In genomic region chr1:177615251-177615650, GRCh38 we compare ENCODE assay signal across 18 cellular contexts.
DNase-seq lines count a peak whose midpoint lies in the region; ATAC-seq and TF ChIP-seq lines count a peak whose summit lies in the region.
"Had no signal": no experiment of that assay in that cellular context is flagged by ENCODE, and none has a peak within 500 bp of the region (broad histone marks: within the 10 kb centered on the region; RNA-seq: fewer than 3 reads in every experiment).

No MANE protein-coding gene starts in this region.

- in situ Hi-C loops in mammary epithelial cell (cut with MboI; ENCODE audit: low sequenced_read_pairs in 2 of 2), result no loop called here

- no peaks in the 10 kb centered on the region for H3K36me3 ChIP-seq in mammary epithelial cell (ENCODE audit: insufficient read depth, low read length)

- H3K27me3 ChIP-seq in mammary epithelial cell (ENCODE audit: insufficient read depth, low read length), result no peaks in the 10 kb centered on the region
- H3K27me3 ChIP-seq in foreskin keratinocyte, result no peaks in the 10 kb centered on the region

- H3K27ac ChIP-seq in mammary epithelial cell (ENCODE audit: insufficient read depth, low read depth, low read length), result no peak overlapping the region
- no peak overlapping the region for H3K27ac ChIP-seq in foreskin keratinocyte
- H3K27ac ChIP-seq: C4-2B, HL-60 had no signal

- H3K4me2 ChIP-seq in mammary epithelial cell (ENCODE audit: insufficient read depth, low read depth, low read length), result no peak overlapping the region

- 45% methylated on average over 3 of the region's 3 CpGs for WGBS in mammary epithelial cell (ENCODE audit: low coverage, missing lambda C conversion rate)

- no peaks in the 10 kb centered on the region for H3K4me1 Mint-ChIP-seq in stimulated activated effector memory CD8-positive, alpha-beta T cell treated with anti-CD3 and anti-CD28 coated beads, Interleukin-12 subunit alpha, Interleukin-12 subunit beta, amount 100 ng/mL, for 72 hours

- H2AFZ ChIP-seq in mammary epithelial cell (ENCODE audit: low read depth, low read length), result no peak overlapping the region

- CTCF ChIA-PET in mammary epithelial cell (lab: Charles Lee; ENCODE audit: low non-redundant PET), result no interaction called here

- peak; percentile 41 for ATAC-seq in foreskin keratinocyte
- no peak for ATAC-seq in HG03520 (IDR thresholded peaks at IDR 0.05; ENCODE audit: unreplicated experiment)
- no peak for ATAC-seq in stimulated activated effector memory CD8-positive, alpha-beta T cell treated with anti-CD3 and anti-CD28 coated beads, Interleukin-12 subunit alpha, Interleukin-12 subunit beta, amount 100 ng/mL, for 72 hours
- ATAC-seq in HG02759 (IDR thresholded peaks at IDR 0.05; ENCODE audit: unreplicated experiment), result no peak
- ATAC-seq: K562 had no signal

- no peak overlapping the region for H3K4me3 ChIP-seq in mammary epithelial cell (replicated peaks in 1 of 3; ENCODE audit: insufficient read depth in 1 of 3, low read depth in 2 of 3, low read length in 3 of 3)
- H3K4me3 ChIP-seq: K562 had no signal

- BruUV-seq in mammary epithelial cell (replicated peaks; lab: Mats Ljungman, UMichigan), result no TSS peak

- no peak overlapping the region for H3K9ac ChIP-seq in mammary epithelial cell (ENCODE audit: insufficient read depth, low read length)

- no peak overlapping the region for H3K4me3 Mint-ChIP-seq in stimulated activated effector memory CD8-positive, alpha-beta T cell treated with anti-CD3 and anti-CD28 coated beads, Interleukin-12 subunit alpha, Interleukin-12 subunit beta, amount 100 ng/mL, for 72 hours
- H3K4me3 Mint-ChIP-seq: H9 had no signal

- no peaks in the 10 kb centered on the region for H3K4me1 ChIP-seq in mammary epithelial cell (ENCODE audit: insufficient read depth, low read length)
- H3K4me1 ChIP-seq in foreskin keratinocyte, result no peaks in the 10 kb centered on the region

- no peak for TF ChIP-seq CTCF in mammary epithelial cell (conservative IDR thresholded peaks at IDR 0.05 in 1 of 2, IDR thresholded peaks at IDR 0.05 in 1 of 2; ENCODE audit: extremely low read depth in 1 of 2, insufficient read depth in 1 of 2, low read depth in 1 of 2, low read length in 2 of 2)
- no peak for TF ChIP-seq CTCF in foreskin keratinocyte (conservative IDR thresholded peaks at IDR 0.05)

- H3K9me3 ChIP-seq in mammary epithelial cell (replicated peaks; ENCODE audit: insufficient read depth, low read length), result no peaks in the 10 kb centered on the region

- peaks cover 3% of the 10 kb centered on the region for H3K9me3 Mint-ChIP-seq in stimulated activated effector memory CD8-positive, alpha-beta T cell treated with anti-CD3 and anti-CD28 coated beads, Interleukin-12 subunit alpha, Interleukin-12 subunit beta, amount 100 ng/mL, for 72 hours
- H3K9me3 Mint-ChIP-seq: H9 had no signal

- no peaks in the 10 kb centered on the region for H3K36me3 Mint-ChIP-seq in stimulated activated effector memory CD8-positive, alpha-beta T cell treated with anti-CD3 and anti-CD28 coated beads, Interleukin-12 subunit alpha, Interleukin-12 subunit beta, amount 100 ng/mL, for 72 hours

- H3K79me2 ChIP-seq in mammary epithelial cell (ENCODE audit: insufficient read depth, low read length), result no peaks in the 10 kb centered on the region

- no peak overlapping the region for H3K27ac Mint-ChIP-seq in stimulated activated effector memory CD8-positive, alpha-beta T cell treated with anti-CD3 and anti-CD28 coated beads, Interleukin-12 subunit alpha, Interleukin-12 subunit beta, amount 100 ng/mL, for 72 hours
- H3K27ac Mint-ChIP-seq: H9 had no signal

- H4K20me1 ChIP-seq in mammary epithelial cell (ENCODE audit: insufficient read depth, low read length), result no peaks in the 10 kb centered on the region

- intact Hi-C loops in mammary epithelial cell (cut with micrococcal nuclease), result no loop called here

- dilution Hi-C loops in mammary epithelial cell (cut with HindIII; ENCODE audit: low sequenced_read_pairs), result no loop called here

- DNase-seq in HPDE6-E6E7 (ENCODE audit: extremely low spot score) (peak; percentile 17), NCI-H510A (lab: John Stamatoyannopoulos, UW) (peak; percentile 51), mammary epithelial cell (peak; percentile 68), foreskin keratinocyte (peak in 1 of 2 donors; percentile 46), SIG-M5 treated with dmso at 0.1 percent for 504 hours (lab: John Stamatoyannopoulos, UW; ENCODE audit: unreplicated experiment) (no peak)
- no peak for DNase-seq in stimulated activated effector memory CD8-positive, alpha-beta T cell treated with anti-CD3 and anti-CD28 coated beads, Interleukin-12 subunit alpha, Interleukin-12 subunit beta, amount 100 ng/mL, for 72 hours (ENCODE audit: low spot score in 2 of 2)
- DNase-seq: H9; NCI-H1105; NCI-H2081 treated with DMSO at 0.1 percent for 48 hours; NCI-H226; NCI-H69; NK-92 treated with Interleukin-12 subunit alpha and Interleukin-12 subunit beta, amount 100 ng/mL, for 24 hours; SIG-M5 had no signal

Comparison
In these comparisons a context has a peak if more than half of its experiments do, and no peak if none do; other contexts are left out.
1. DNase-seq: peak in HPDE6-E6E7 (single experiment), NCI-H510A (single experiment) and mammary epithelial cell (single experiment); none in SIG-M5 treated with dmso at 0.1 percent for 504 hours (single experiment) and stimulated activated effector memory CD8-positive, alpha-beta T cell treated with anti-CD3 and anti-CD28 coated beads, Interleukin-12 subunit alpha, Interleukin-12 subunit beta, amount 100 ng/mL, for 72 hours (0 of 2).